Comparison of ENCODE assay signal across 1 cellular context in the genomic region with DNA sequence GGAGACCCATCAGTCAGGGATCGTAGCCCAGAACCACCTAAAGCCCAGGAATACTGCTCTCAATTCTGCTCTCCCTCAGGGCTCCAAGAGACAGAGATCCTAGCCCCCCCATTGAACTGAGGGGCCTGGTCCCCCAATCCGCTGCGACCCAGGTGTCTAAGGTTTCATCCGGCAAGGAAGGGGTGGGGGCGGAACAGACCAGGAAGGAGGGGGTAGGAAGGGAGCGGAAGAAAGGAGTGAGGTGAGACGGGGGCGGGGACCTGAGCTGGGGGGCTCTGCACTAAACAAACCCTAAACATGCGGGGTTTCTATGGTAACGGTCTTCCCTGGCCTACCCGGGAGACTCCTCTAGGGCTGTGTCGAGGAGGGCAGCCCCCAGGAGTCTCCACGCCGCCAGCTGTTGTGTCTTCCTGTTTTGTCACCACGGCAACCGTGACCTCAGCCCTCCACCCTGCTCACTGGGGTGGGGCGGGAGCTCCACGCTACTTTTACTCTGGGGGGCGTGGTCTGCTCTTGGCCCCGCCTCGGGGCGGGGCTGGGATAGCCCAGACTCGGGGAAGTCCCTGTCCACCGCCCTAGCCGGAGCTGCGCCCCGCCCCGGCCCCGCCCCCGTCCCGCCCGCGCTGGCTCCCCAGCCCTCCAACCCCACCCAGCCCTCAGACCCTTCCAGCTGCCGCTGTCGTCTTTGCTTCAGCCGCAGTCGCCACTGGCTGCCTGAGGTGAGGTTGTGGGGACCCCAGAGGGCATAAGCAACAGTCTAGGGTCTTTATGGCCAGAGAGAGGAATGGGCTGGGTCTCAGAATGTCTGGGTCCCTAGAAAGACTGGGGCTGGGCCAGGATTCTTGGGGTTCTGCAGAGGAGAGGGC.
TF ChIP-seq lines count a peak whose summit lies in the region.

A gene with protein sequence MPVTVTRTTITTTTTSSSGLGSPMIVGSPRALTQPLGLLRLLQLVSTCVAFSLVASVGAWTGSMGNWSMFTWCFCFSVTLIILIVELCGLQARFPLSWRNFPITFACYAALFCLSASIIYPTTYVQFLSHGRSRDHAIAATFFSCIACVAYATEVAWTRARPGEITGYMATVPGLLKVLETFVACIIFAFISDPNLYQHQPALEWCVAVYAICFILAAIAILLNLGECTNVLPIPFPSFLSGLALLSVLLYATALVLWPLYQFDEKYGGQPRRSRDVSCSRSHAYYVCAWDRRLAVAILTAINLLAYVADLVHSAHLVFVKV (plus strand): TSS at position 659 of the 866 bp plus-strand sequence. CDS start 5,647 bp downstream, outside the sequence.

TF ChIP-seq in HepG2, 621 proteins besides CTCF, POLR2A, EP300 and RAD21 (continued from another document):
- TF ChIP-seq, protein P1, sequence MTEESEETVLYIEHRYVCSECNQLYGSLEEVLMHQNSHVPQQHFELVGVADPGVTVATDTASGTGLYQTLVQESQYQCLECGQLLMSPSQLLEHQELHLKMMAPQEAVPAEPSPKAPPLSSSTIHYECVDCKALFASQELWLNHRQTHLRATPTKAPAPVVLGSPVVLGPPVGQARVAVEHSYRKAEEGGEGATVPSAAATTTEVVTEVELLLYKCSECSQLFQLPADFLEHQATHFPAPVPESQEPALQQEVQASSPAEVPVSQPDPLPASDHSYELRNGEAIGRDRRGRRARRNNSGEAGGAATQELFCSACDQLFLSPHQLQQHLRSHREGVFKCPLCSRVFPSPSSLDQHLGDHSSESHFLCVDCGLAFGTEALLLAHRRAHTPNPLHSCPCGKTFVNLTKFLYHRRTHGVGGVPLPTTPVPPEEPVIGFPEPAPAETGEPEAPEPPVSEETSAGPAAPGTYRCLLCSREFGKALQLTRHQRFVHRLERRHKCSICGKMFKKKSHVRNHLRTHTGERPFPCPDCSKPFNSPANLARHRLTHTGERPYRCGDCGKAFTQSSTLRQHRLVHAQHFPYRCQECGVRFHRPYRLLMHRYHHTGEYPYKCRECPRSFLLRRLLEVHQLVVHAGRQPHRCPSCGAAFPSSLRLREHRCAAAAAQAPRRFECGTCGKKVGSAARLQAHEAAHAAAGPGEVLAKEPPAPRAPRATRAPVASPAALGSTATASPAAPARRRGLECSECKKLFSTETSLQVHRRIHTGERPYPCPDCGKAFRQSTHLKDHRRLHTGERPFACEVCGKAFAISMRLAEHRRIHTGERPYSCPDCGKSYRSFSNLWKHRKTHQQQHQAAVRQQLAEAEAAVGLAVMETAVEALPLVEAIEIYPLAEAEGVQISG (CRISPR knock-in tag; IDR thresholded peaks at IDR 0.05): peak; percentile 63
- TF ChIP-seq MAZ (IDR thresholded peaks at IDR 0.05; ENCODE audit: borderline replicate concordance, low read depth, low read length) (peak; percentile 99), MAZ (CRISPR knock-in tag; IDR thresholded peaks at IDR 0.05; ENCODE audit: low read depth) (peak; percentile 71; the same call in 1 of the 2 replicates), NCOR1 (IDR thresholded peaks at IDR 0.05; ENCODE audit: borderline replicate concordance, low read length) (no peak; the same call in 1 of the 2 replicates), FOXJ3 (CRISPR knock-in tag; IDR thresholded peaks at IDR 0.05; ENCODE audit: borderline replicate concordance) (peak; percentile 96), SP2 (CRISPR knock-in tag; IDR thresholded peaks at IDR 0.05) (peak; percentile 32; the same call in 1 of the 2 replicates), MIXL1 (CRISPR knock-in tag; IDR thresholded peaks at IDR 0.05) (0 out of 2 replicates have a peak, but pooled peaks have one; percentile 40), PHF21A (CRISPR knock-in tag; IDR thresholded peaks at IDR 0.05) (peak; percentile 61), ZNF572 (CRISPR knock-in tag; IDR thresholded peaks at IDR 0.05) (peak; percentile 35; the same call in 1 of the 2 replicates), FOSL2 (CRISPR knock-in tag; IDR thresholded peaks at IDR 0.05) (peak; percentile 36; the same call in 1 of the 2 replicates), GABPB1 (CRISPR knock-in tag; IDR thresholded peaks at IDR 0.05) (peak; percentile 83), ZNF441 (CRISPR knock-in tag; IDR thresholded peaks at IDR 0.05; ENCODE audit: borderline replicate concordance) (0 out of 2 replicates have a peak, but pooled peaks have one; percentile 52), ARNT2 (CRISPR knock-in tag; IDR thresholded peaks at IDR 0.05; ENCODE audit: low read depth) (0 out of 2 replicates have a peak, but pooled peaks have one; percentile 18), U2AF2 (IDR thresholded peaks at IDR 0.05; ENCODE audit: low read depth, low read length) (0 out of 2 replicates have a peak, but pooled peaks have one; percentile 9), ZBTB21 (CRISPR knock-in tag; IDR thresholded peaks at IDR 0.05) (peak; percentile 54; the same call in 1 of the 2 replicates)
- TF ChIP-seq, protein P2, sequence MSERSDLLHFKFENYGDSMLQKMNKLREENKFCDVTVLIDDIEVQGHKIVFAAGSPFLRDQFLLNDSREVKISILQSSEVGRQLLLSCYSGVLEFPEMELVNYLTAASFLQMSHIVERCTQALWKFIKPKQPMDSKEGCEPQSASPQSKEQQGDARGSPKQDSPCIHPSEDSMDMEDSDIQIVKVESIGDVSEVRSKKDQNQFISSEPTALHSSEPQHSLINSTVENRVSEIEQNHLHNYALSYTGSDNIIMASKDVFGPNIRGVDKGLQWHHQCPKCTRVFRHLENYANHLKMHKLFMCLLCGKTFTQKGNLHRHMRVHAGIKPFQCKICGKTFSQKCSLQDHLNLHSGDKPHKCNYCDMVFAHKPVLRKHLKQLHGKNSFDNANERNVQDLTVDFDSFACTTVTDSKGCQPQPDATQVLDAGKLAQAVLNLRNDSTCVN (CRISPR knock-in tag; IDR thresholded peaks at IDR 0.05; ENCODE audit: borderline replicate concordance): no peak
- TF ChIP-seq, protein P3, sequence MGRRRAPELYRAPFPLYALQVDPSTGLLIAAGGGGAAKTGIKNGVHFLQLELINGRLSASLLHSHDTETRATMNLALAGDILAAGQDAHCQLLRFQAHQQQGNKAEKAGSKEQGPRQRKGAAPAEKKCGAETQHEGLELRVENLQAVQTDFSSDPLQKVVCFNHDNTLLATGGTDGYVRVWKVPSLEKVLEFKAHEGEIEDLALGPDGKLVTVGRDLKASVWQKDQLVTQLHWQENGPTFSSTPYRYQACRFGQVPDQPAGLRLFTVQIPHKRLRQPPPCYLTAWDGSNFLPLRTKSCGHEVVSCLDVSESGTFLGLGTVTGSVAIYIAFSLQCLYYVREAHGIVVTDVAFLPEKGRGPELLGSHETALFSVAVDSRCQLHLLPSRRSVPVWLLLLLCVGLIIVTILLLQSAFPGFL (CRISPR knock-in tag; IDR thresholded peaks at IDR 0.05): no peak
TF ChIP-seq in HepG2: peak in this region for 178.
